ENCODE assay signal across 8 cellular contexts in the genomic region with DNA sequence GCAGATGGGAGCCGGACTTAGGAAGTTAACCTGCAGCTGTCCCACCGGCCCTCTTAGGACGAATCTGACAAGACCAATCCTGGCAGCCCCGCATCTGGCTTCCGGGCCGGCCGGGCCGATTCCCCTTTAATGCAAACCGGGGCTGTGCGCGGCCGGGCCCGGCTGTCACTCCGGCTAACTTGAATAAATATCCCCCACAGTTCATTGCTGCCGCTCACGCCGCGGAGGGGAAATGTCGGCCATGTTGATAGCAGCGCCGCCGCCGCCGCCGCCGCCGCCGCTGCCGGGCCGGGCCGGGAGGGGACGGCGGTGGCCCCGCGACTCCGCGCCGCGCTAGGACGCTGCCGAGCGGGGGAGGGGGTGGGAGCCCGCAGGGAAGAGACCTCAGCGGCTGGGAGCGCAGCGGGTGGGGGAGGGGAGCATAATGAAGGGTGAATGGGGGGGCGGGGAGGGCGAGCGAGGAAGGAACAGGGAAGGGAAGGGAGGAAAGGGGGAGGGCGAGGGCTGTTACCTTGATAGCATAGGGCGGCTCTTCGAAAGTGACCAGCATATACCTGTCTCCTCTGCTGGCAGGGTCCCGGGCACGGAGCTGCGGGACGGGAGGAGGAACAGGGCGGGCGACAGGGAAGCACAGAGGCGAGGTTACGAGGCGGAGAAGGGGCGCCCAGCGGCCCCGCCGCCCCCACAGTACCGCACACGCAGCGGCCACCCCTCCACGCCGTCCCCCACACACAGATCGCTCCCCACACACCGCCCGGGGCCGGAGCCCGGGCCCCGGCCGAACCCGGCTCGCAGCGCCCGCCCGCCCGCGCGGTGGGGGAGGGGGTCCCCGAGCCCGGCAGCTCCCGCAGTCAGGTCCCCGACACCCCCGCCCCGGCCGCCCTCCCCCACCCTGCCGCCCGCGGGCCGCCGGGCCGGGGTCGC. TPM values are rescaled to one million over a fixed set of nuclear protein-coding genes. Genes with fewer than 3 reads are reported as not detected.
DNase-seq lines count a peak whose midpoint lies in the region; ATAC-seq and TF ChIP-seq lines count a peak whose summit lies in the region.

No MANE protein-coding gene starts in this region.

- H3K27ac ChIP-seq in 22Rv1 = peak overlapping the region; percentile 96
- H3K27ac ChIP-seq in layer of hippocampus (ENCODE audit: low read depth, low read length) = peak overlapping the region; percentile 98

- no peaks in the 10 kb centered on the region for H3K27me3 Mint-ChIP-seq in chondrocyte (ENCODE audit: low read depth)

- H3K4me3 Mint-ChIP-seq in chondrocyte (ENCODE audit: unreplicated experiment) = peak overlapping the region; percentile 87

- H3K27ac Mint-ChIP-seq in chondrocyte (ENCODE audit: unreplicated experiment) = peak overlapping the region; percentile 89

- H3K27me3 ChIP-seq in layer of hippocampus (ENCODE audit: control insufficient read depth, insufficient read depth, low read length) = no peaks in the 10 kb centered on the region

- ATAC-seq in GM18519 (IDR thresholded peaks at IDR 0.05; ENCODE audit: low FRiP score, unreplicated experiment) (peak; percentile 28), HG03064 (IDR thresholded peaks at IDR 0.05; ENCODE audit: low read depth, unreplicated experiment) (peak; percentile 24)

- TF ChIP-seq CTCF in 22Rv1 (IDR thresholded peaks at IDR 0.05) (no peak), chondrocyte (IDR thresholded peaks at IDR 0.05) (no peak)

- H3K36me3 Mint-ChIP-seq in chondrocyte (ENCODE audit: low read depth) = peaks cover 10% of the 10 kb centered on the region

- peak; percentile 59 for DNase-seq in NCI-H345 (lab: John Stamatoyannopoulos, UW)
- peak; percentile 51 to 61 for DNase-seq in activated CD4-positive, alpha-beta T cell treated with anti-CD3 and anti-CD28 coated beads for 24 hours (ENCODE audit: low read depth in 2 of 2)
- DNase-seq in chondrocyte (ENCODE audit: low spot score) = no peak
- peak; percentile 48 to 68 (median 57) for DNase-seq in stimulated activated CD4-positive, alpha-beta T cell treated with anti-CD3 and anti-CD28 coated beads, Interleukin-1b, Interleukin-23, amount 100 ng/mL, for 24 hours (ENCODE audit: low read depth in 4 of 4, low spot score in 1 of 4)

- peaks cover 29% of the 10 kb centered on the region for H3K4me1 Mint-ChIP-seq in chondrocyte (ENCODE audit: low read depth)

- no peaks in the 10 kb centered on the region for H3K9me3 Mint-ChIP-seq in chondrocyte (ENCODE audit: low read depth)

RNA-seq across cellular contexts. Expression of gene INTS6, which starts 1.1 kb away (rescaled TPM):
- 25.6 to 37.7 TPM (median 27.4 TPM) in 3 replicates for total RNA-seq in chondrocyte
